ENCODE assay signal across 1 cellular context in genomic region chr2:27716301-27717069, GRCh38.
TF ChIP-seq lines count a peak whose summit lies in the region.

No MANE protein-coding gene starts in this region.

TF ChIP-seq in HepG2, 621 proteins besides CTCF, POLR2A, EP300 and RAD21 (continued from another document and continues in another):
- TF ChIP-seq PAXIP1 (CRISPR knock-in tag; conservative IDR thresholded peaks at IDR 0.05): peak; percentile 55; the same call in 1 of the 2 replicates
- no peak for TF ChIP-seq NR0B2 (CRISPR knock-in tag; IDR thresholded peaks at IDR 0.05)
- TF ChIP-seq EZH2 (conservative IDR thresholded peaks at IDR 0.05; ENCODE audit: low read depth, low read length): peak; percentile 79; the same call in 1 of the 2 replicates
- TF ChIP-seq ZNF292 (CRISPR knock-in tag; IDR thresholded peaks at IDR 0.05; ENCODE audit: borderline replicate concordance, low read depth): peak; percentile 14; the same call in 1 of the 2 replicates
- TF ChIP-seq TBX2 (CRISPR knock-in tag; IDR thresholded peaks at IDR 0.05; ENCODE audit: borderline replicate concordance): peak; percentile 44; the same call in 1 of the 2 replicates
- no peak for TF ChIP-seq GLMP (CRISPR knock-in tag; IDR thresholded peaks at IDR 0.05; ENCODE audit: borderline replicate concordance)
- 0 out of 2 replicates have a peak, but pooled peaks have one; percentile 53 for TF ChIP-seq HNRNPL (IDR thresholded peaks at IDR 0.05; ENCODE audit: low read depth, low read length)
- peak; percentile 37; the same call in 1 of the 2 replicates for TF ChIP-seq ZFX (CRISPR knock-in tag; IDR thresholded peaks at IDR 0.05; ENCODE audit: low read depth)
- TF ChIP-seq TP53 (CRISPR knock-in tag; conservative IDR thresholded peaks at IDR 0.05): no peak
- TF ChIP-seq SMAD3 (CRISPR knock-in tag; IDR thresholded peaks at IDR 0.05): no peak
- TF ChIP-seq ZNF770 (CRISPR knock-in tag; IDR thresholded peaks at IDR 0.05): peak; percentile 25; the same call in 1 of the 2 replicates
- TF ChIP-seq ZNF280B (CRISPR knock-in tag; IDR thresholded peaks at IDR 0.05; ENCODE audit: borderline replicate concordance): no peak; the same call in 1 of the 2 replicates
- 0 out of 2 replicates have a peak, but pooled peaks have one; percentile 46 for TF ChIP-seq ZNF234 (CRISPR knock-in tag; conservative IDR thresholded peaks at IDR 0.05)
- no peak for TF ChIP-seq HOXA5 (CRISPR knock-in tag; IDR thresholded peaks at IDR 0.05)
- TF ChIP-seq RARA (CRISPR knock-in tag; IDR thresholded peaks at IDR 0.05): peak; percentile 38
- no peak for TF ChIP-seq E2F2 (CRISPR knock-in tag; IDR thresholded peaks at IDR 0.05; ENCODE audit: borderline replicate concordance)
- no peak for TF ChIP-seq FOXK2 (IDR thresholded peaks at IDR 0.05)
- peak; percentile 21; the same call in 1 of the 2 replicates for TF ChIP-seq ZNF605 (CRISPR knock-in tag; IDR thresholded peaks at IDR 0.05)
- TF ChIP-seq MTA1 (CRISPR knock-in tag; IDR thresholded peaks at IDR 0.05; ENCODE audit: borderline replicate concordance): peak; percentile 68; the same call in 1 of the 2 replicates
- TF ChIP-seq HNF4G (IDR thresholded peaks at IDR 0.05; ENCODE audit: borderline replicate concordance, low read depth, low read length): no peak
- TF ChIP-seq HNF4G (CRISPR knock-in tag; IDR thresholded peaks at IDR 0.05; ENCODE audit: borderline replicate concordance, low read depth): peak; percentile 27; the same call in 1 of the 2 replicates
- TF ChIP-seq ARID5B (CRISPR knock-in tag; IDR thresholded peaks at IDR 0.05): peak; percentile 40; the same call in 1 of the 2 replicates
- TF ChIP-seq HIVEP1 (CRISPR knock-in tag; IDR thresholded peaks at IDR 0.05): 0 out of 2 replicates have a peak, but pooled peaks have one; percentile 23
- TF ChIP-seq ZMYM3 (CRISPR knock-in tag; IDR thresholded peaks at IDR 0.05): peak; percentile 70
- no peak for TF ChIP-seq ZZZ3 (CRISPR knock-in tag; IDR thresholded peaks at IDR 0.05; ENCODE audit: borderline replicate concordance)
- TF ChIP-seq ZNF138 (CRISPR knock-in tag; IDR thresholded peaks at IDR 0.05; ENCODE audit: low read depth): no peak
- peak; percentile 51; the same call in 1 of the 2 replicates for TF ChIP-seq ZNF501 (CRISPR knock-in tag; IDR thresholded peaks at IDR 0.05)
- 0 out of 2 replicates have a peak, but pooled peaks have one; percentile 73 for TF ChIP-seq ZNF572 (CRISPR knock-in tag; IDR thresholded peaks at IDR 0.05)
- no peak for TF ChIP-seq SIX4 (CRISPR knock-in tag; IDR thresholded peaks at IDR 0.05)
- TF ChIP-seq ZBTB7B (CRISPR knock-in tag; IDR thresholded peaks at IDR 0.05): peak; percentile 86; the same call in 1 of the 2 replicates
- TF ChIP-seq ZNF687 (CRISPR knock-in tag; IDR thresholded peaks at IDR 0.05): peak; percentile 57
- no peak; the same call in 1 of the 2 replicates for TF ChIP-seq SAP130 (CRISPR knock-in tag; IDR thresholded peaks at IDR 0.05; ENCODE audit: low read depth)
- TF ChIP-seq KDM3A (CRISPR knock-in tag; IDR thresholded peaks at IDR 0.05; ENCODE audit: low read depth): no peak
- TF ChIP-seq LCORL (IDR thresholded peaks at IDR 0.05): no peak
- no peak for TF ChIP-seq LCORL (CRISPR knock-in tag; IDR thresholded peaks at IDR 0.05)
- TF ChIP-seq XRCC5 (optimal IDR thresholded peaks at IDR 0.05; ENCODE audit: low read length): peak; percentile 39
- TF ChIP-seq POLR2G (IDR thresholded peaks at IDR 0.05; ENCODE audit: low read depth, low read length): no peak
- TF ChIP-seq ZNF768 (CRISPR knock-in tag; IDR thresholded peaks at IDR 0.05): peak; percentile 9; the same call in 1 of the 2 replicates
- no peak for TF ChIP-seq SIX1 (CRISPR knock-in tag; IDR thresholded peaks at IDR 0.05; ENCODE audit: borderline replicate concordance)
- TF ChIP-seq NFIB (CRISPR knock-in tag; IDR thresholded peaks at IDR 0.05; ENCODE audit: borderline replicate concordance): no peak
- TF ChIP-seq MBD4 (IDR thresholded peaks at IDR 0.05; ENCODE audit: borderline replicate concordance, low read length): no peak
- peak; percentile 47; the same call in 1 of the 2 replicates for TF ChIP-seq HNF1B (CRISPR knock-in tag; IDR thresholded peaks at IDR 0.05)
